In the genomic region with DNA sequence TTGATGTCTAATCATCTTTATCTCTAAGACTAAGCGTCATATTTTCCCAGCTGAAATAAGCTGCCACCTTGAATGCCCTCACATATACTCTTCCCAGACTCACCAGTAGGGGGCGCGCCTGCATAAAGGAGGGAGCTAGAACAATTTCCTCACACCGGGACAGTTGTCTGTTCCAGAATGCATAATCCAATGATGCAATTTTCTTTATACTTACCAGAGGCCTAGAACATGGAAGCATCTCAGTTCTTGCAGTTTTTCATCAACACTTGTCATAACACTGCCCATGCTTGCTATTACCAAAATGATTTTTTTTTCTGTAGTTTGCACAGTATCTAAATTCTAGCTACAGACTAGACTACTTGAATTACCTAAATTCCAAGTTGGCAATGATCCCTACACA, we compare ENCODE assay signal across 1 cellular context.
TF ChIP-seq lines count a peak whose summit lies in the region.

No MANE protein-coding gene starts in this region.

TF ChIP-seq in HepG2, 621 proteins besides CTCF, POLR2A, EP300 and RAD21 (continued from another document and continues in another):
- TF ChIP-seq, protein P1, sequence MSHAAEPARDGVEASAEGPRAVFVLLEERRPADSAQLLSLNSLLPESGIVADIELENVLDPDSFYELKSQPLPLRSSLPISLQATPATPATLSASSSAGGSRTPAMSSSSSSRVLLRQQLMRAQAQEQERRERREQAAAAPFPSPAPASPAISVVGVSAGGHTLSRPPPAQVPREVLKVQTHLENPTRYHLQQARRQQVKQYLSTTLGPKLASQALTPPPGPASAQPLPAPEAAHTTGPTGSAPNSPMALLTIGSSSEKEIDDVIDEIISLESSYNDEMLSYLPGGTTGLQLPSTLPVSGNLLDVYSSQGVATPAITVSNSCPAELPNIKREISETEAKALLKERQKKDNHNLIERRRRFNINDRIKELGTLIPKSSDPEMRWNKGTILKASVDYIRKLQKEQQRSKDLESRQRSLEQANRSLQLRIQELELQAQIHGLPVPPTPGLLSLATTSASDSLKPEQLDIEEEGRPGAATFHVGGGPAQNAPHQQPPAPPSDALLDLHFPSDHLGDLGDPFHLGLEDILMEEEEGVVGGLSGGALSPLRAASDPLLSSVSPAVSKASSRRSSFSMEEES (CRISPR knock-in tag; IDR thresholded peaks at IDR 0.05), result no peak
- TF ChIP-seq STAG1 (CRISPR knock-in tag; IDR thresholded peaks at IDR 0.05), result peak; percentile 96
- peak; percentile 44; the same call in 1 of the 2 replicates for TF ChIP-seq ELF3 (CRISPR knock-in tag; IDR thresholded peaks at IDR 0.05)
- TF ChIP-seq, protein P2, sequence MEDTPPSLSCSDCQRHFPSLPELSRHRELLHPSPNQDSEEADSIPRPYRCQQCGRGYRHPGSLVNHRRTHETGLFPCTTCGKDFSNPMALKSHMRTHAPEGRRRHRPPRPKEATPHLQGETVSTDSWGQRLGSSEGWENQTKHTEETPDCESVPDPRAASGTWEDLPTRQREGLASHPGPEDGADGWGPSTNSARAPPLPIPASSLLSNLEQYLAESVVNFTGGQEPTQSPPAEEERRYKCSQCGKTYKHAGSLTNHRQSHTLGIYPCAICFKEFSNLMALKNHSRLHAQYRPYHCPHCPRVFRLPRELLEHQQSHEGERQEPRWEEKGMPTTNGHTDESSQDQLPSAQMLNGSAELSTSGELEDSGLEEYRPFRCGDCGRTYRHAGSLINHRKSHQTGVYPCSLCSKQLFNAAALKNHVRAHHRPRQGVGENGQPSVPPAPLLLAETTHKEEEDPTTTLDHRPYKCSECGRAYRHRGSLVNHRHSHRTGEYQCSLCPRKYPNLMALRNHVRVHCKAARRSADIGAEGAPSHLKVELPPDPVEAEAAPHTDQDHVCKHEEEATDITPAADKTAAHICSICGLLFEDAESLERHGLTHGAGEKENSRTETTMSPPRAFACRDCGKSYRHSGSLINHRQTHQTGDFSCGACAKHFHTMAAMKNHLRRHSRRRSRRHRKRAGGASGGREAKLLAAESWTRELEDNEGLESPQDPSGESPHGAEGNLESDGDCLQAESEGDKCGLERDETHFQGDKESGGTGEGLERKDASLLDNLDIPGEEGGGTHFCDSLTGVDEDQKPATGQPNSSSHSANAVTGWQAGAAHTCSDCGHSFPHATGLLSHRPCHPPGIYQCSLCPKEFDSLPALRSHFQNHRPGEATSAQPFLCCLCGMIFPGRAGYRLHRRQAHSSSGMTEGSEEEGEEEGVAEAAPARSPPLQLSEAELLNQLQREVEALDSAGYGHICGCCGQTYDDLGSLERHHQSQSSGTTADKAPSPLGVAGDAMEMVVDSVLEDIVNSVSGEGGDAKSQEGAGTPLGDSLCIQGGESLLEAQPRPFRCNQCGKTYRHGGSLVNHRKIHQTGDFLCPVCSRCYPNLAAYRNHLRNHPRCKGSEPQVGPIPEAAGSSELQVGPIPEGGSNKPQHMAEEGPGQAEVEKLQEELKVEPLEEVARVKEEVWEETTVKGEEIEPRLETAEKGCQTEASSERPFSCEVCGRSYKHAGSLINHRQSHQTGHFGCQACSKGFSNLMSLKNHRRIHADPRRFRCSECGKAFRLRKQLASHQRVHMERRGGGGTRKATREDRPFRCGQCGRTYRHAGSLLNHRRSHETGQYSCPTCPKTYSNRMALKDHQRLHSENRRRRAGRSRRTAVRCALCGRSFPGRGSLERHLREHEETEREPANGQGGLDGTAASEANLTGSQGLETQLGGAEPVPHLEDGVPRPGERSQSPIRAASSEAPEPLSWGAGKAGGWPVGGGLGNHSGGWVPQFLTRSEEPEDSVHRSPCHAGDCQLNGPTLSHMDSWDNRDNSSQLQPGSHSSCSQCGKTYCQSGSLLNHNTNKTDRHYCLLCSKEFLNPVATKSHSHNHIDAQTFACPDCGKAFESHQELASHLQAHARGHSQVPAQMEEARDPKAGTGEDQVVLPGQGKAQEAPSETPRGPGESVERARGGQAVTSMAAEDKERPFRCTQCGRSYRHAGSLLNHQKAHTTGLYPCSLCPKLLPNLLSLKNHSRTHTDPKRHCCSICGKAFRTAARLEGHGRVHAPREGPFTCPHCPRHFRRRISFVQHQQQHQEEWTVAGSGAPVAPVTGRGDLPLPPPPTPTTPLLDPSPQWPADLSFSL (CRISPR knock-in tag; IDR thresholded peaks at IDR 0.05), result no peak
- TF ChIP-seq PRMT3 (CRISPR knock-in tag; IDR thresholded peaks at IDR 0.05; ENCODE audit: borderline replicate concordance, low read depth), result no peak
- TF ChIP-seq EEA1 (CRISPR knock-in tag; IDR thresholded peaks at IDR 0.05; ENCODE audit: borderline replicate concordance), result no peak
- TF ChIP-seq NONO (IDR thresholded peaks at IDR 0.05), result no peak
- no peak for TF ChIP-seq NONO (CRISPR knock-in tag; conservative IDR thresholded peaks at IDR 0.05)
- TF ChIP-seq CEBPG (CRISPR knock-in tag; IDR thresholded peaks at IDR 0.05), result peak; percentile 84
- TF ChIP-seq, protein P3, sequence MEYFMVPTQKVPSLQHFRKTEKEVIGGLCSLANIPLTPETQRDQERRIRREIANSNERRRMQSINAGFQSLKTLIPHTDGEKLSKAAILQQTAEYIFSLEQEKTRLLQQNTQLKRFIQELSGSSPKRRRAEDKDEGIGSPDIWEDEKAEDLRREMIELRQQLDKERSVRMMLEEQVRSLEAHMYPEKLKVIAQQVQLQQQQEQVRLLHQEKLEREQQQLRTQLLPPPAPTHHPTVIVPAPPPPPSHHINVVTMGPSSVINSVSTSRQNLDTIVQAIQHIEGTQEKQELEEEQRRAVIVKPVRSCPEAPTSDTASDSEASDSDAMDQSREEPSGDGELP (IDR thresholded peaks at IDR 0.05; ENCODE audit: borderline replicate concordance, low read depth), result peak; percentile 19; the same call in 1 of the 2 replicates
- no peak for TF ChIP-seq SOX6 (IDR thresholded peaks at IDR 0.05)
- TF ChIP-seq SOX6 (CRISPR knock-in tag; IDR thresholded peaks at IDR 0.05), result 0 out of 2 replicates have a peak, but pooled peaks have one; percentile 20
- no peak for TF ChIP-seq TBX3 (IDR thresholded peaks at IDR 0.05; ENCODE audit: borderline replicate concordance)
- TF ChIP-seq TRIM24 (CRISPR knock-in tag; IDR thresholded peaks at IDR 0.05), result no peak
- TF ChIP-seq, protein P4, sequence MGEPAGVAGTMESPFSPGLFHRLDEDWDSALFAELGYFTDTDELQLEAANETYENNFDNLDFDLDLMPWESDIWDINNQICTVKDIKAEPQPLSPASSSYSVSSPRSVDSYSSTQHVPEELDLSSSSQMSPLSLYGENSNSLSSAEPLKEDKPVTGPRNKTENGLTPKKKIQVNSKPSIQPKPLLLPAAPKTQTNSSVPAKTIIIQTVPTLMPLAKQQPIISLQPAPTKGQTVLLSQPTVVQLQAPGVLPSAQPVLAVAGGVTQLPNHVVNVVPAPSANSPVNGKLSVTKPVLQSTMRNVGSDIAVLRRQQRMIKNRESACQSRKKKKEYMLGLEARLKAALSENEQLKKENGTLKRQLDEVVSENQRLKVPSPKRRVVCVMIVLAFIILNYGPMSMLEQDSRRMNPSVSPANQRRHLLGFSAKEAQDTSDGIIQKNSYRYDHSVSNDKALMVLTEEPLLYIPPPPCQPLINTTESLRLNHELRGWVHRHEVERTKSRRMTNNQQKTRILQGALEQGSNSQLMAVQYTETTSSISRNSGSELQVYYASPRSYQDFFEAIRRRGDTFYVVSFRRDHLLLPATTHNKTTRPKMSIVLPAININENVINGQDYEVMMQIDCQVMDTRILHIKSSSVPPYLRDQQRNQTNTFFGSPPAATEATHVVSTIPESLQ (CRISPR knock-in tag; conservative IDR thresholded peaks at IDR 0.05), result no peak
- TF ChIP-seq, protein P5, sequence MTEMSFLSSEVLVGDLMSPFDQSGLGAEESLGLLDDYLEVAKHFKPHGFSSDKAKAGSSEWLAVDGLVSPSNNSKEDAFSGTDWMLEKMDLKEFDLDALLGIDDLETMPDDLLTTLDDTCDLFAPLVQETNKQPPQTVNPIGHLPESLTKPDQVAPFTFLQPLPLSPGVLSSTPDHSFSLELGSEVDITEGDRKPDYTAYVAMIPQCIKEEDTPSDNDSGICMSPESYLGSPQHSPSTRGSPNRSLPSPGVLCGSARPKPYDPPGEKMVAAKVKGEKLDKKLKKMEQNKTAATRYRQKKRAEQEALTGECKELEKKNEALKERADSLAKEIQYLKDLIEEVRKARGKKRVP (CRISPR knock-in tag; IDR thresholded peaks at IDR 0.05), result peak in 1 of 2 experiments; percentile 92; a peak in 2 of 4 replicates
- no peak for TF ChIP-seq NR2C2 (CRISPR knock-in tag; IDR thresholded peaks at IDR 0.05; ENCODE audit: borderline replicate concordance)
- 0 out of 2 replicates have a peak, but pooled peaks have one; percentile 36 for TF ChIP-seq MIER3 (CRISPR knock-in tag; IDR thresholded peaks at IDR 0.05; ENCODE audit: borderline replicate concordance)
- no peak for TF ChIP-seq PRPF4 (IDR thresholded peaks at IDR 0.05; ENCODE audit: low read depth, low read length, poor library complexity, severe bottlenecking)
- TF ChIP-seq BCL6 (CRISPR knock-in tag; IDR thresholded peaks at IDR 0.05), result no peak
- TF ChIP-seq MTA1 (CRISPR knock-in tag; IDR thresholded peaks at IDR 0.05; ENCODE audit: borderline replicate concordance), result no peak
- TF ChIP-seq XRCC5 (optimal IDR thresholded peaks at IDR 0.05; ENCODE audit: low read length), result peak; percentile 19
- TF ChIP-seq ZSCAN9 (CRISPR knock-in tag; IDR thresholded peaks at IDR 0.05; ENCODE audit: borderline replicate concordance), result no peak
- no peak for TF ChIP-seq CENPT (CRISPR knock-in tag; IDR thresholded peaks at IDR 0.05; ENCODE audit: low read depth)
- 0 out of 2 replicates have a peak, but pooled peaks have one; percentile 32 for TF ChIP-seq MIXL1 (CRISPR knock-in tag; IDR thresholded peaks at IDR 0.05)
- TF ChIP-seq NBN (conservative IDR thresholded peaks at IDR 0.05), result no peak
- no peak for TF ChIP-seq KDM1A (CRISPR knock-in tag; IDR thresholded peaks at IDR 0.05)
- peak; percentile 6; the same call in 1 of the 2 replicates for TF ChIP-seq ZMYM3 (CRISPR knock-in tag; IDR thresholded peaks at IDR 0.05)
- peak; percentile 97 for TF ChIP-seq SMC3 (IDR thresholded peaks at IDR 0.05; ENCODE audit: low read length)
- TF ChIP-seq, protein P6, sequence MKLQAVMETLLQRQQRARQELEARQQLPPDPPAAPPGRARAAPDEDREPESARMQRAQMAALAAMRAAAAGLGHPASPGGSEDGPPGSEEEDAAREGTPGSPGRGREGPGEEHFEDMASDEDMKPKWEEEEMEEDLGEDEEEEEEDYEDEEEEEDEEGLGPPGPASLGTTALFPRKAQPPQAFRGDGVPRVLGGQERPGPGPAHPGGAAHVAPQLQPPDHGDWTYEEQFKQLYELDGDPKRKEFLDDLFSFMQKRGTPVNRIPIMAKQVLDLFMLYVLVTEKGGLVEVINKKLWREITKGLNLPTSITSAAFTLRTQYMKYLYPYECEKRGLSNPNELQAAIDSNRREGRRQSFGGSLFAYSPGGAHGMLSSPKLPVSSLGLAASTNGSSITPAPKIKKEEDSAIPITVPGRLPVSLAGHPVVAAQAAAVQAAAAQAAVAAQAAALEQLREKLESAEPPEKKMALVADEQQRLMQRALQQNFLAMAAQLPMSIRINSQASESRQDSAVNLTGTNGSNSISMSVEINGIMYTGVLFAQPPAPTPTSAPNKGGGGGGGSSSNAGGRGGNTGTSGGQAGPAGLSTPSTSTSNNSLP (IDR thresholded peaks at IDR 0.05; ENCODE audit: low read depth, low read length), result peak; percentile 48; the same call in 1 of the 2 replicates
- TF ChIP-seq MYC (CRISPR knock-in tag; IDR thresholded peaks at IDR 0.05; ENCODE audit: borderline replicate concordance), result no peak
- TF ChIP-seq CEBPB (IDR thresholded peaks at IDR 0.05; ENCODE audit: borderline replicate concordance, low read depth, low read length), result peak; percentile 81
- TF ChIP-seq, protein P7, sequence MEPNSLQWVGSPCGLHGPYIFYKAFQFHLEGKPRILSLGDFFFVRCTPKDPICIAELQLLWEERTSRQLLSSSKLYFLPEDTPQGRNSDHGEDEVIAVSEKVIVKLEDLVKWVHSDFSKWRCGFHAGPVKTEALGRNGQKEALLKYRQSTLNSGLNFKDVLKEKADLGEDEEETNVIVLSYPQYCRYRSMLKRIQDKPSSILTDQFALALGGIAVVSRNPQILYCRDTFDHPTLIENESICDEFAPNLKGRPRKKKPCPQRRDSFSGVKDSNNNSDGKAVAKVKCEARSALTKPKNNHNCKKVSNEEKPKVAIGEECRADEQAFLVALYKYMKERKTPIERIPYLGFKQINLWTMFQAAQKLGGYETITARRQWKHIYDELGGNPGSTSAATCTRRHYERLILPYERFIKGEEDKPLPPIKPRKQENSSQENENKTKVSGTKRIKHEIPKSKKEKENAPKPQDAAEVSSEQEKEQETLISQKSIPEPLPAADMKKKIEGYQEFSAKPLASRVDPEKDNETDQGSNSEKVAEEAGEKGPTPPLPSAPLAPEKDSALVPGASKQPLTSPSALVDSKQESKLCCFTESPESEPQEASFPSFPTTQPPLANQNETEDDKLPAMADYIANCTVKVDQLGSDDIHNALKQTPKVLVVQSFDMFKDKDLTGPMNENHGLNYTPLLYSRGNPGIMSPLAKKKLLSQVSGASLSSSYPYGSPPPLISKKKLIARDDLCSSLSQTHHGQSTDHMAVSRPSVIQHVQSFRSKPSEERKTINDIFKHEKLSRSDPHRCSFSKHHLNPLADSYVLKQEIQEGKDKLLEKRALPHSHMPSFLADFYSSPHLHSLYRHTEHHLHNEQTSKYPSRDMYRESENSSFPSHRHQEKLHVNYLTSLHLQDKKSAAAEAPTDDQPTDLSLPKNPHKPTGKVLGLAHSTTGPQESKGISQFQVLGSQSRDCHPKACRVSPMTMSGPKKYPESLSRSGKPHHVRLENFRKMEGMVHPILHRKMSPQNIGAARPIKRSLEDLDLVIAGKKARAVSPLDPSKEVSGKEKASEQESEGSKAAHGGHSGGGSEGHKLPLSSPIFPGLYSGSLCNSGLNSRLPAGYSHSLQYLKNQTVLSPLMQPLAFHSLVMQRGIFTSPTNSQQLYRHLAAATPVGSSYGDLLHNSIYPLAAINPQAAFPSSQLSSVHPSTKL (CRISPR knock-in tag; IDR thresholded peaks at IDR 0.05), result peak; percentile 45
- TF ChIP-seq KDM4B (CRISPR knock-in tag; IDR thresholded peaks at IDR 0.05), result no peak
- TF ChIP-seq, protein P8, sequence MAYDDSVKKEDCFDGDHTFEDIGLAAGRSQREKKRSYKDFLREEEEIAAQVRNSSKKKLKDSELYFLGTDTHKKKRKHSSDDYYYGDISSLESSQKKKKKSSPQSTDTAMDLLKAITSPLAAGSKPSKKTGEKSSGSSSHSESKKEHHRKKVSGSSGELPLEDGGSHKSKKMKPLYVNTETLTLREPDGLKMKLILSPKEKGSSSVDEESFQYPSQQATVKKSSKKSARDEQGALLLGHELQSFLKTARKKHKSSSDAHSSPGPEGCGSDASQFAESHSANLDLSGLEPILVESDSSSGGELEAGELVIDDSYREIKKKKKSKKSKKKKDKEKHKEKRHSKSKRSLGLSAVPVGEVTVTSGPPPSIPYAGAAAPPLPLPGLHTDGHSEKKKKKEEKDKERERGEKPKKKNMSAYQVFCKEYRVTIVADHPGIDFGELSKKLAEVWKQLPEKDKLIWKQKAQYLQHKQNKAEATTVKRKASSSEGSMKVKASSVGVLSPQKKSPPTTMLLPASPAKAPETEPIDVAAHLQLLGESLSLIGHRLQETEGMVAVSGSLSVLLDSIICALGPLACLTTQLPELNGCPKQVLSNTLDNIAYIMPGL (CRISPR knock-in tag; IDR thresholded peaks at IDR 0.05; ENCODE audit: borderline replicate concordance in 1 of 2, low read depth in 1 of 2), result peak in 1 of 2 experiments; percentile 38; a peak in 1 of 4 replicates
- no peak for TF ChIP-seq HOXA9 (CRISPR knock-in tag; IDR thresholded peaks at IDR 0.05; ENCODE audit: borderline replicate concordance)
- no peak for TF ChIP-seq TBX2 (CRISPR knock-in tag; IDR thresholded peaks at IDR 0.05; ENCODE audit: borderline replicate concordance)
- TF ChIP-seq REPIN1 (CRISPR knock-in tag; IDR thresholded peaks at IDR 0.05; ENCODE audit: borderline replicate concordance, low read depth), result 0 out of 2 replicates have a peak, but pooled peaks have one; percentile 47
